In genomic region chr2:101418704-101419663, GRCh38 we compare ENCODE assay signal across 1 cellular context.
TF ChIP-seq lines count a peak whose summit lies in the region.

No MANE protein-coding gene starts in this region.

TF ChIP-seq in HepG2, 621 proteins besides CTCF, POLR2A, EP300 and RAD21 (continued from another document):
- TF ChIP-seq ZNF574 (CRISPR knock-in tag; IDR thresholded peaks at IDR 0.05) (no peak), KAT2B (IDR thresholded peaks at IDR 0.05; ENCODE audit: borderline replicate concordance, low read depth, low read length) (no peak), SP1 (IDR thresholded peaks at IDR 0.05) (no peak), SP1 (CRISPR knock-in tag; IDR thresholded peaks at IDR 0.05) (no peak), FOXP1 (IDR thresholded peaks at IDR 0.05) (no peak), FOXP1 (CRISPR knock-in tag; IDR thresholded peaks at IDR 0.05) (no peak), TEF (CRISPR knock-in tag; IDR thresholded peaks at IDR 0.05) (no peak), ATF7-NPFF (CRISPR knock-in tag; IDR thresholded peaks at IDR 0.05; ENCODE audit: low read depth) (no peak), ZNF205 (CRISPR knock-in tag; IDR thresholded peaks at IDR 0.05) (0 out of 2 replicates have a peak, but pooled peaks have one; percentile 43), ZGPAT (CRISPR knock-in tag; IDR thresholded peaks at IDR 0.05) (peak; percentile 60), PRDM4 (CRISPR knock-in tag; IDR thresholded peaks at IDR 0.05; ENCODE audit: borderline replicate concordance) (0 out of 2 replicates have a peak, but pooled peaks have one; percentile 33), ZNF547 (CRISPR knock-in tag; IDR thresholded peaks at IDR 0.05) (no peak), HOXA5 (CRISPR knock-in tag; IDR thresholded peaks at IDR 0.05) (0 out of 2 replicates have a peak, but pooled peaks have one; percentile 38), ZC3H4 (CRISPR knock-in tag; IDR thresholded peaks at IDR 0.05; ENCODE audit: borderline replicate concordance) (no peak), NCOA1 (CRISPR knock-in tag; IDR thresholded peaks at IDR 0.05) (no peak), ZSCAN22 (CRISPR knock-in tag; IDR thresholded peaks at IDR 0.05) (no peak), ZNF614 (CRISPR knock-in tag; IDR thresholded peaks at IDR 0.05; ENCODE audit: borderline replicate concordance) (0 out of 2 replicates have a peak, but pooled peaks have one; percentile 40), MYPOP (CRISPR knock-in tag; IDR thresholded peaks at IDR 0.05) (no peak), ZNF256 (CRISPR knock-in tag; conservative IDR thresholded peaks at IDR 0.05) (no peak), GABPA (IDR thresholded peaks at IDR 0.05; ENCODE audit: low read depth, low read length) (no peak), GABPA (CRISPR knock-in tag; IDR thresholded peaks at IDR 0.05; ENCODE audit: low read depth) (no peak), CCAR2 (optimal IDR thresholded peaks at IDR 0.05; ENCODE audit: low read depth, low read length) (no peak)
